In the genomic region with DNA sequence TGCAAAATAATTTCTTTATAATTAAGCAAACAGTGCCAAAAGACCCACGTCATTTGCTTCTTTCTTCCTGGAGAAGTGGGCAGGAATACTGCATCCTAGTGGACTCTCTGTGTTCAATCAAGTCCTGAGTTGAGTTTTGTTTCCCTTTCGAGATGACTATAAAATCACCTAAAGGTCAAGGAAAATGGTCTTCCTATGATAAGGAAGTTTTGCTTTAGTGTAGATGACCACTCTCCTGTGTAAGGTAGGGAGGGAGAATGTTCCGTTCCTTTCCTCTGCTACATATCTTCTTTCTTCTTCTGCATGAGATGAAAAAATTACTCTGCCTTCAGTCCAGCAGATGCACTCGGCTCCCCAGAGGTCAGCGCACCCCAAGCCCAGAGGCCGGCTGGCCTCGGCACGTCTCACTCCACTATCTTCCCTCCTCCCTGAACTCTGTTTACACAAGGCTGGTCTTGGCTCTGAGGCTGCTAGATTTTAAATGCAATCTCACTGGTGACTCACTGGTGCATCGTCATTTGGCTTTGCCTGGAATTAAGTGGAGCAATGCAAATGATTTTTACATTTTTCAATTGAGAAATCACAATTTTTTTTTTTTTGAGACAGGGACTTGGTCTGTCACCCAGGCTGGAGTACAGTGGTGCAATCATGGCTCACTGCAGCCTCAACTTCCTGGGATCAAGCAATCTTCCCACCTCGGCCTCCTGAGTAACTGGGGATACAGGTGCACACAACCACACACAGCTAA, we compare ENCODE assay signal across 8 cellular contexts. TPM values are rescaled to one million over a fixed set of nuclear protein-coding genes. Genes with fewer than 3 reads are reported as not detected.
DNase-seq lines count a peak whose midpoint lies in the region; ATAC-seq lines count a peak whose summit lies in the region.

No MANE protein-coding gene starts in this region.

- H3K36me3 ChIP-seq in Karpas-422 (ENCODE audit: insufficient read depth, low read length): no peaks in the 10 kb centered on the region

- H3K4me3 ChIP-seq in Karpas-422 (ENCODE audit: low read length): no peak overlapping the region

- H3K79me2 ChIP-seq in Karpas-422 (ENCODE audit: low read length): no peaks in the 10 kb centered on the region

- no peak overlapping the region for H3K4me2 ChIP-seq in Karpas-422 (ENCODE audit: low read depth, low read length, poor library complexity, severe bottlenecking)

- ATAC-seq in esophagus mucosa (peak; percentile 70), GM19351 (IDR thresholded peaks at IDR 0.05; ENCODE audit: unreplicated experiment) (no peak), HG02973 (IDR thresholded peaks at IDR 0.05; ENCODE audit: unreplicated experiment) (no peak), GM21825 (IDR thresholded peaks at IDR 0.05; ENCODE audit: unreplicated experiment) (no peak)

- no peak overlapping the region for H2AFZ ChIP-seq in Karpas-422 (ENCODE audit: low read length)

- no peaks in the 10 kb centered on the region for H3K9me2 ChIP-seq in Karpas-422 (replicated peaks; ENCODE audit: insufficient read depth, low read length)

- no peaks in the 10 kb centered on the region for H3K9me3 ChIP-seq in Karpas-422 (ENCODE audit: low read length)

- H3K9ac ChIP-seq in Karpas-422 (ENCODE audit: low read length): no peak overlapping the region

- H4K20me1 ChIP-seq in Karpas-422 (ENCODE audit: insufficient read depth, low read depth, low read length): no peaks in the 10 kb centered on the region

- no peaks in the 10 kb centered on the region for H3K27me3 ChIP-seq in Karpas-422 (ENCODE audit: low read length)

- no peaks in the 10 kb centered on the region for H3K4me1 ChIP-seq in Karpas-422 (ENCODE audit: low read length)

- H3K27ac ChIP-seq in Karpas-422 (ENCODE audit: low read length): no peak overlapping the region

- peak; percentile 81 for DNase-seq in AG20443 (ENCODE audit: low spot score)
- DNase-seq in NOMO-1 treated with dmso at 0.1 percent for 144 hours (lab: John Stamatoyannopoulos, UW; ENCODE audit: unreplicated experiment): peak; percentile 32
- DNase-seq in myocyte (ENCODE audit: low read depth): peak; percentile 64
- DNase-seq in Karpas-422: no peak

RNA-seq across cellular contexts. Expression of a gene that starts 18.6 kb away (rescaled TPM):
- 356 TPM for total RNA-seq in esophagus mucosa
- total RNA-seq in myocyte: 253 and 273 TPM in 2 replicates
- polyA plus RNA-seq in myocyte (2012): 214 TPM
- total RNA-seq in Karpas-422 (2014; rRNA removed; shearing (Covaris generic); ENCODE audit: low replicate concordance): 84.2 and 128 TPM in 2 replicates

RNA-seq across cellular contexts. Expression of a gene that starts 43.8 kb away (rescaled TPM):
- total RNA-seq in esophagus mucosa (106 TPM), myocyte (7.4 and 9.5 TPM in 2 replicates)
- polyA plus RNA-seq in myocyte (2012): 9.0 TPM
- 14.4 and 75.0 TPM in 2 replicates for total RNA-seq in Karpas-422 (2014; rRNA removed; shearing (Covaris generic); ENCODE audit: low replicate concordance)
